Comparison of ENCODE assay signal across 8 cellular contexts in genomic region chr17:50866950-50867855, GRCh38. TPM values are rescaled to one million over a fixed set of nuclear protein-coding genes. Genes with fewer than 3 reads are reported as not detected.
DNase-seq lines count a peak whose midpoint lies in the region; ATAC-seq and TF ChIP-seq lines count a peak whose summit lies in the region.

No MANE protein-coding gene starts in this region.

- H3K9me3 Mint-ChIP-seq in chondrocyte (ENCODE audit: low read depth): no peaks in the 10 kb centered on the region

- H3K36me3 Mint-ChIP-seq in chondrocyte (ENCODE audit: low read depth): peaks cover 8% of the 10 kb centered on the region

- H3K36me3 ChIP-seq in kidney epithelial cell (ENCODE audit: control insufficient read depth, insufficient read depth, low read length): no peaks in the 10 kb centered on the region

- peak overlapping the region; percentile 78 for H3K4me3 ChIP-seq in kidney epithelial cell (ENCODE audit: low read depth, low read length)

- TF ChIP-seq CTCF in chondrocyte (IDR thresholded peaks at IDR 0.05): no peak
- no peak for TF ChIP-seq CTCF in kidney epithelial cell (IDR thresholded peaks at IDR 0.05; ENCODE audit: insufficient read depth, low read length, poor library complexity, severe bottlenecking)

- H3K4me3 Mint-ChIP-seq in chondrocyte (ENCODE audit: unreplicated experiment): peak overlapping the region; percentile 88

- ATAC-seq in HG03439 (IDR thresholded peaks at IDR 0.05; ENCODE audit: unreplicated experiment): peak; percentile 43

- peaks cover 37% of the 10 kb centered on the region for H3K4me1 Mint-ChIP-seq in chondrocyte (ENCODE audit: low read depth)

- peak overlapping the region; percentile 98 for H3K27ac Mint-ChIP-seq in chondrocyte (ENCODE audit: unreplicated experiment)

- DNase-seq in AG20443 (ENCODE audit: low spot score) (peak; percentile 92), GM19238 (ENCODE audit: insufficient read length, low spot score) (peak; percentile 61), NCI-H510A treated with DMSO at 0.1 percent for 48 hours (lab: John Stamatoyannopoulos, UW) (peak; percentile 98), chondrocyte (ENCODE audit: low spot score) (peak; percentile 95), kidney epithelial cell (ENCODE audit: low read depth) (peak; percentile 79)
- DNase-seq in activated CD4-positive, alpha-beta T cell treated with anti-CD3 and anti-CD28 coated beads for 24 hours (ENCODE audit: low read depth in 2 of 2): peak; percentile 60 to 70
- peak; percentile 62 to 68 for DNase-seq in stimulated activated CD4-positive, alpha-beta T cell treated with anti-CD3 and anti-CD28 coated beads, Interleukin-15, amount 100 ng/mL, for 1 hour (ENCODE audit: low read depth in 1 of 2, low spot score in 1 of 2)

- H3K27me3 Mint-ChIP-seq in chondrocyte (ENCODE audit: low read depth): no peaks in the 10 kb centered on the region

- H3K27me3 ChIP-seq in kidney epithelial cell (ENCODE audit: control insufficient read depth, insufficient read depth, low read length): no peaks in the 10 kb centered on the region

RNA-seq across cellular contexts. Expression of gene TOB1, which starts 1.0 kb away (rescaled TPM):
- total RNA-seq in chondrocyte: 29.6 to 44.8 TPM (median 36.6 TPM) in 3 replicates
- total RNA-seq in kidney epithelial cell: 11.4 and 12.6 TPM in 2 replicates

RNA-seq across cellular contexts. Expression of gene WFIKKN2, which starts 31.8 kb away (rescaled TPM):
- total RNA-seq in chondrocyte: 0.12 to 0.15 TPM in 2 of 3 replicates, not detected in the other
- not detected in 2 replicates for total RNA-seq in kidney epithelial cell

Comparison
In these comparisons a context has a peak if more than half of its experiments do, and no peak if none do; other contexts are left out.
1. Peak in every context shown above with its lines: DNase-seq, ATAC-seq and H3K4me3 ChIP-seq.